In genomic region chrX:70481871-70482270, GRCh38 we compare ENCODE assay signal across 17 cellular contexts. TPM values are rescaled to one million over a fixed set of nuclear protein-coding genes. Genes with fewer than 3 reads are reported as not detected.
DNase-seq lines count a peak whose midpoint lies in the region; ATAC-seq and TF ChIP-seq lines count a peak whose summit lies in the region.
"Had no signal": no experiment of that assay in that cellular context is flagged by ENCODE, and none has a peak within 500 bp of the region (broad histone marks: within the 10 kb centered on the region; RNA-seq: fewer than 3 reads in every experiment).

No MANE protein-coding gene starts in this region.

- intact Hi-C loops in esophagus squamous epithelium (cut with DNase I) (no loop called here), transverse colon (cut with DNase I; ENCODE audit: low total_unique reads) (no loop called here)

- POLR2A ChIA-PET in activated CD8-positive, alpha-beta T cell treated with anti-CD3 and anti-CD28 coated beads, Interleukin-2, amount 10 ng/mL, durations not matched to agents 7 days and 5 days (lab: Charles Lee): no interaction called here

- ATAC-seq in activated CD8-positive, alpha-beta T cell treated with anti-CD3 and anti-CD28 coated beads, Interleukin-2, amount 10 ng/mL, durations not matched to agents 7 days and 5 days: no peak
- no peak for ATAC-seq in HG03565 (IDR thresholded peaks at IDR 0.05; ENCODE audit: unreplicated experiment)

- peaks cover 0 to 20% (median 0%) of the 10 kb centered on the region in 4 donors for H3K4me1 ChIP-seq in Peyer's patch
- H3K4me1 ChIP-seq in esophagus squamous epithelium: peaks cover 19 to 96% (median 23%) of the 10 kb centered on the region in 3 donors
- peaks cover 9 to 61% (median 28%) of the 10 kb centered on the region in 4 donors for H3K4me1 ChIP-seq in transverse colon

- TF ChIP-seq EP300 in transverse colon (IDR thresholded peaks at IDR 0.05; ENCODE audit: low read depth): no peak

- in situ Hi-C loops in transverse colon (cut with MboI; ENCODE audit: low pct_ligation_motif_present in 1 of 4, low pct_unique_long_range_greater_than_20kb in 1 of 4, low sequenced_read_pairs in 3 of 4): no loop called here

- TF ChIP-seq CTCF in Peyer's patch (IDR thresholded peaks at IDR 0.05) (no peak), esophagus squamous epithelium (IDR thresholded peaks at IDR 0.05) (no peak), transverse colon (IDR thresholded peaks at IDR 0.05) (no peak)

- H3K27me3 ChIP-seq in Peyer's patch: no peaks in the 10 kb centered on the region
- no peaks in the 10 kb centered on the region for H3K27me3 ChIP-seq in esophagus squamous epithelium
- H3K27me3 ChIP-seq in transverse colon: no peaks in the 10 kb centered on the region

- H3K36me3 ChIP-seq in Peyer's patch (no peaks in the 10 kb centered on the region), esophagus squamous epithelium (no peaks in the 10 kb centered on the region), transverse colon (no peaks in the 10 kb centered on the region)

- H3K27ac ChIP-seq in Peyer's patch (peak overlapping the region in 3 of 4 donors; percentile 53 to 84 (median 79)), esophagus squamous epithelium (peak overlapping the region in 3 of 4 donors; percentile 76 to 86 (median 81)), transverse colon (peak overlapping the region; percentile 82 to 92 (median 86))

- H3K4me1 Mint-ChIP-seq in activated CD8-positive, alpha-beta T cell treated with anti-CD3 and anti-CD28 coated beads, Interleukin-2, amount 10 ng/mL, durations not matched to agents 7 days and 5 days (ENCODE audit: low read depth): peaks cover 3% of the 10 kb centered on the region

- no peak overlapping the region for H3K4me3 Mint-ChIP-seq in activated CD8-positive, alpha-beta T cell treated with anti-CD3 and anti-CD28 coated beads, Interleukin-2, amount 10 ng/mL, durations not matched to agents 7 days and 5 days
- H3K4me3 Mint-ChIP-seq: activated naive CD8-positive, alpha-beta T cell treated with anti-CD3 and anti-CD28 coated beads, Interleukin-2, amount 10 ng/mL, durations not matched to agents 7 days and 5 days; endodermal cell had no signal

- H3K9me3 Mint-ChIP-seq in activated CD8-positive, alpha-beta T cell treated with anti-CD3 and anti-CD28 coated beads, Interleukin-2, amount 10 ng/mL, durations not matched to agents 7 days and 5 days (ENCODE audit: insufficient read depth): no peaks in the 10 kb centered on the region
- H3K9me3 Mint-ChIP-seq: activated naive CD8-positive, alpha-beta T cell treated with anti-CD3 and anti-CD28 coated beads, Interleukin-2, amount 10 ng/mL, durations not matched to agents 7 days and 5 days had no signal

- WGBS in esophagus squamous epithelium, 2 donors: 66 to 77% methylated on average over 3 to 5 of the region's 5 CpGs
- WGBS in transverse colon (ENCODE audit: low coverage in 1 of 2), 2 donors: 28 to 57% methylated on average over 2 to 5 of the region's 5 CpGs

- no peak overlapping the region for H3K27ac Mint-ChIP-seq in activated CD8-positive, alpha-beta T cell treated with anti-CD3 and anti-CD28 coated beads, Interleukin-2, amount 10 ng/mL, durations not matched to agents 7 days and 5 days
- H3K27ac Mint-ChIP-seq: activated naive CD8-positive, alpha-beta T cell treated with anti-CD3 and anti-CD28 coated beads, Interleukin-2, amount 10 ng/mL, durations not matched to agents 7 days and 5 days; endodermal cell had no signal

- peaks cover 11% of the 10 kb centered on the region for H3K36me3 Mint-ChIP-seq in activated CD8-positive, alpha-beta T cell treated with anti-CD3 and anti-CD28 coated beads, Interleukin-2, amount 10 ng/mL, durations not matched to agents 7 days and 5 days (ENCODE audit: low read depth)

- H3K4me3 ChIP-seq in Peyer's patch (no peak overlapping the region), esophagus squamous epithelium (no peak overlapping the region), transverse colon (no peak overlapping the region)

- DNase-seq in Peyer's patch: no peak
- DNase-seq in esophagus squamous epithelium (lab: John Stamatoyannopoulos, UW): no peak
- peak; percentile 21 for DNase-seq in mucosa of gallbladder (ENCODE audit: low spot score)
- DNase-seq in transverse colon: no peak
- DNase-seq in activated CD8-positive, alpha-beta T cell treated with anti-CD3 and anti-CD28 coated beads, Interleukin-2, amount 10 ng/mL, durations not matched to agents 7 days and 5 days: no peak
- no peak for DNase-seq in hypothalamus (lab: John Stamatoyannopoulos, UW)
- DNase-seq: activated CD4-positive, alpha-beta T cell treated with anti-CD3 and anti-CD28 coated beads, Interleukin-2, amount 50 U/mL, for 1 hour; activated naive CD8-positive, alpha-beta T cell treated with anti-CD3 and anti-CD28 coated beads, Interleukin-2, amount 10 ng/mL, durations not matched to agents 7 days and 5 days; C1 segment of cervical spinal cord; endodermal cell; foreskin melanocyte; mesendoderm; NCI-H1417; NCI-H226; T-helper 2 cell had no signal

- no peaks in the 10 kb centered on the region for H3K27me3 Mint-ChIP-seq in activated CD8-positive, alpha-beta T cell treated with anti-CD3 and anti-CD28 coated beads, Interleukin-2, amount 10 ng/mL, durations not matched to agents 7 days and 5 days (ENCODE audit: low read depth)
- H3K27me3 Mint-ChIP-seq: activated naive CD8-positive, alpha-beta T cell treated with anti-CD3 and anti-CD28 coated beads, Interleukin-2, amount 10 ng/mL, durations not matched to agents 7 days and 5 days had no signal

- CTCF ChIA-PET in activated CD8-positive, alpha-beta T cell treated with anti-CD3 and anti-CD28 coated beads, Interleukin-2, amount 10 ng/mL, durations not matched to agents 7 days and 5 days (lab: Charles Lee): no interaction called here

- H3K9me3 ChIP-seq in Peyer's patch: no peaks in the 10 kb centered on the region
- no peaks in the 10 kb centered on the region for H3K9me3 ChIP-seq in esophagus squamous epithelium
- H3K9me3 ChIP-seq in transverse colon: no peaks in the 10 kb centered on the region

- TF ChIP-seq POLR2A in Peyer's patch (IDR thresholded peaks at IDR 0.05): no peak
- TF ChIP-seq POLR2A in esophagus squamous epithelium (IDR thresholded peaks at IDR 0.05): no peak
- TF ChIP-seq POLR2A in transverse colon (IDR thresholded peaks at IDR 0.05): no peak

RNA-seq across cellular contexts. Expression of gene DLG3, which starts 37.2 kb away (rescaled TPM):
- 10 to 100 TPM; 33.8 to 58.9 (median 52.8) TPM for total RNA-seq in Peyer's patch
- 10 to 100 TPM; 20.8 to 36.7 (median 28.3) TPM for total RNA-seq in esophagus squamous epithelium
- 59.9 TPM for total RNA-seq in mucosa of gallbladder
- 10 to 100 TPM; 31.8 to 59.4 (median 54.8) TPM for total RNA-seq in transverse colon
- total RNA-seq in activated CD8-positive, alpha-beta T cell treated with anti-CD3 and anti-CD28 coated beads, Interleukin-2, amount 10 ng/mL, durations not matched to agents 7 days and 5 days: 10 to 100 TPM; 22.8 to 24.6 TPM

RNA-seq across cellular contexts. Expression of gene GDPD2, which starts 58.8 kb away (rescaled TPM):
- total RNA-seq in Peyer's patch (10 to 100 TPM in 3 of 4 donors, not detected in 1; 37.0 to 84.4 (median 78.8) TPM), esophagus squamous epithelium (1 to 10 TPM in 2 of 4 donors, not detected in 2; 1.3 to 2.3 TPM), mucosa of gallbladder (0.32 TPM), transverse colon (10 to 100 TPM in 3 of 4 donors, 1 to 10 TPM in 1; 1.6 to 68.1 (median 31.2) TPM)
- total RNA-seq in activated CD8-positive, alpha-beta T cell treated with anti-CD3 and anti-CD28 coated beads, Interleukin-2, amount 10 ng/mL, durations not matched to agents 7 days and 5 days: under 1 TPM; 0.34 to 0.63 TPM
- total RNA-seq: activated naive CD8-positive, alpha-beta T cell treated with anti-CD3 and anti-CD28 coated beads, Interleukin-2, amount 10 ng/mL, durations not matched to agents 7 days and 5 days; LHCN-M2 had no signal
